Comparison of ENCODE assay signal across 13 cellular contexts in the genomic region with DNA sequence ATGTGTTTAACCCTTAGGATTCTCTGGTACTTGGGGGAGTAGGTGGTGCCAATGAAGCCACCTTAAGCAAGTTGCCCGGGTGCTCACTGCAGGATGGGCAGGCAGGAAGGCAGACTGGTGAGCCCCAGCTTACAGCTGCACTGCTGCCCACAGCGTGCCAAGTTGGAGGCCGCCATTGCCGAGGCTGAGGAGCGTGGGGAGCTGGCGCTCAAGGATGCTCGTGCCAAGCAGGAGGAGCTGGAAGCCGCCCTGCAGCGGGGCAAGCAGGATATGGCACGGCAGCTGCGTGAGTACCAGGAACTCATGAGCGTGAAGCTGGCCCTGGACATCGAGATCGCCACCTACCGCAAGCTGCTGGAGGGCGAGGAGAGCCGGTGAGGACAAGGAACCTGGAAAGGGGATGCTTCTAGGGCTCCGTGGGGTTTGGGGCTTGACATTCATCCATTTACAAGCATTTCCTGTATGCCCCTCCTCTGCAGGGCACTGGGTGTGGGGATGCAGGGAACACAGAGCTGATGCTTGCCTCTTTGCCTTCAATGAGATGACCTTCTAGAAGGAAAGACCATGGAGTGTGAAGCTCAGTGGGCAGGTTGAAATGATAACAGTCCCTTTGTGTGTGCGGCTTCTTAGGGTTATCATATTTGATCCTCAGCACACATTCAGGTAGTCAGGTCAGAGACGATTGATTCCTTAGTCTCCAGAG. TPM values are rescaled to one million over a fixed set of nuclear protein-coding genes. Genes with fewer than 3 reads are reported as not detected.
DNase-seq lines count a peak whose midpoint lies in the region; TF ChIP-seq lines count a peak whose summit lies in the region.
"Had no signal": no experiment of that assay in that cellular context is flagged by ENCODE, and none has a peak within 500 bp of the region (broad histone marks: within the 10 kb centered on the region; RNA-seq: fewer than 3 reads in every experiment).

No MANE protein-coding gene starts in this region.

- in situ Hi-C loops in G401 (cut with HindIII; ENCODE audit: low sequenced_read_pairs) = no loop called here

- no peak for TF ChIP-seq POLR2A in erythroblast (IDR thresholded peaks at IDR 0.05; ENCODE audit: low read length)

- DNase-seq in DMS153 (lab: John Stamatoyannopoulos, UW) (peak; percentile 41), DMS153 treated with DMSO at 0.1 percent for 48 hours (lab: John Stamatoyannopoulos, UW; ENCODE audit: unreplicated experiment) (no peak), G401 (ENCODE audit: low spot score) (peak; percentile 7), SHP77 treated with DMSO at 0.1 percent for 48 hours (lab: John Stamatoyannopoulos, UW) (peak; percentile 43), mesenteric fat pad (ENCODE audit: low spot score) (peak; percentile 82), erythroblast (lab: John Stamatoyannopoulos, UW) (no peak), NCI-H1694 (lab: John Stamatoyannopoulos, UW) (no peak)
- DNase-seq in NK-92 treated with Interleukin-12 subunit alpha and Interleukin-12 subunit beta, amount 100 ng/mL, for 24 hours (lab: John Stamatoyannopoulos, UW) = no peak
- DNase-seq: hypothalamus, NCI-H1048, NCI-H446 treated with DMSO at 0.1 percent for 48 hours had no signal

RNA-seq across cellular contexts. Expression of a gene that starts 12.4 kb away (rescaled TPM):
- 0.49 TPM in 1 of 2 replicates, not detected in the other for total RNA-seq in G401 (2014; rRNA removed; shearing (Covaris generic))
- 11.7 TPM for total RNA-seq in mesenteric fat pad

RNA-seq across cellular contexts. Expression of a gene that starts 29.0 kb away (rescaled TPM):
- not detected in 2 replicates for total RNA-seq in G401 (2014; rRNA removed; shearing (Covaris generic))
- not detected for total RNA-seq in mesenteric fat pad

RNA-seq across cellular contexts. Expression of a gene that starts 45.9 kb away (rescaled TPM):
- total RNA-seq in G401 (2014; rRNA removed; shearing (Covaris generic)) = not detected in 2 replicates
- total RNA-seq in mesenteric fat pad = not detected
- total RNA-seq: fibroblast of lung, liver had no signal

RNA-seq across cellular contexts. Expression of a gene that starts 53.6 kb away (rescaled TPM):
- 0.37 and 0.44 TPM in 2 replicates for total RNA-seq in G401 (2014; rRNA removed; shearing (Covaris generic))
- not detected for total RNA-seq in mesenteric fat pad

Comparison
In these comparisons a context has a peak if more than half of its experiments do, and no peak if none do; other contexts are left out.
1. DNase-seq: peak in DMS153 (single experiment), G401 (single experiment), SHP77 treated with DMSO at 0.1 percent for 48 hours (single experiment) and mesenteric fat pad (single experiment); none in DMS153 treated with DMSO at 0.1 percent for 48 hours (single experiment), NK-92 treated with Interleukin-12 subunit alpha and Interleukin-12 subunit beta, amount 100 ng/mL, for 24 hours (single experiment), erythroblast (0 of 2) and NCI-H1694 (single experiment).